ENCODE assay signal across 23 cellular contexts in genomic region chr1:1620433-1621139, GRCh38. TPM values are rescaled to one million over a fixed set of nuclear protein-coding genes. Genes with fewer than 3 reads are reported as not detected.
DNase-seq lines count a peak whose midpoint lies in the region; ATAC-seq and TF ChIP-seq lines count a peak whose summit lies in the region.
"Had no signal": no experiment of that assay in that cellular context is flagged by ENCODE, and none has a peak within 500 bp of the region (broad histone marks: within the 10 kb centered on the region; RNA-seq: fewer than 3 reads in every experiment).

No MANE protein-coding gene starts in this region.

- WGBS in right cardiac atrium: 90% methylated on average over 16 of the region's 16 CpGs

- no peaks in the 10 kb centered on the region for H3K27me3 Mint-ChIP-seq in stimulated activated naive CD8-positive, alpha-beta T cell treated with anti-CD3 and anti-CD28 coated beads, Interleukin-15, amount 100 ng/mL, for 72 hours
- H3K27me3 Mint-ChIP-seq: CD4-positive, alpha-beta T cell had no signal

- H3K27ac ChIP-seq in right cardiac atrium (ENCODE audit: low read length): no peak overlapping the region
- H3K27ac ChIP-seq in gastrocnemius medialis: peak overlapping the region; percentile 88 to 99 (median 91)
- H3K27ac ChIP-seq: SJSA1 had no signal

- no peak for ATAC-seq in stimulated activated naive CD8-positive, alpha-beta T cell treated with anti-CD3 and anti-CD28 coated beads, Interleukin-15, Interleukin-2, amounts not matched to agents 100 U/mL and 50 U/mL, for 24 hours
- ATAC-seq in stimulated activated naive CD8-positive, alpha-beta T cell treated with anti-CD3 and anti-CD28 coated beads, Interleukin-15, amount 100 ng/mL, for 72 hours: no peak
- ATAC-seq in right cardiac atrium: no peak
- peak in 1 of 2 donors; percentile 5 for ATAC-seq in gastrocnemius medialis
- ATAC-seq in GM18861 (IDR thresholded peaks at IDR 0.05; ENCODE audit: unreplicated experiment): no peak
- ATAC-seq: Panc1 had no signal

- peak; percentile 4 for DNase-seq in stimulated activated naive CD8-positive, alpha-beta T cell treated with anti-CD3 and anti-CD28 coated beads, Interleukin-15, Interleukin-2, amounts not matched to agents 100 U/mL and 50 U/mL, for 24 hours
- DNase-seq in stimulated activated naive CD8-positive, alpha-beta T cell treated with anti-CD3 and anti-CD28 coated beads, Interleukin-15, amount 100 ng/mL, for 72 hours: no peak
- peak; percentile 15 to 65 (median 50) for DNase-seq in right cardiac atrium
- no peak for DNase-seq in gastrocnemius medialis
- no peak for DNase-seq in NCI-H446 (lab: John Stamatoyannopoulos, UW)
- no peak for DNase-seq in GM19240 (ENCODE audit: insufficient read length, low spot score)
- DNase-seq: CD4-positive, alpha-beta T cell; COR-L47; DMS79 treated with DMSO at 0.1 percent for 48 hours; KG1; NCI-H1092 treated with DMSO at 0.1 percent for 48 hours; NCI-H146; NCI-H2029; NCI-H2227 treated with DMSO at 0.1 percent for 48 hours; NCI-H510A treated with DMSO at 0.1 percent for 48 hours; NCI-H774; NK-92 treated with Interleukin-12 subunit alpha and Interleukin-12 subunit beta, amount 100 ng/mL, for 24 hours had no signal

- H3K4me1 Mint-ChIP-seq in stimulated activated naive CD8-positive, alpha-beta T cell treated with anti-CD3 and anti-CD28 coated beads, Interleukin-15, amount 100 ng/mL, for 72 hours: peaks cover 31% of the 10 kb centered on the region
- H3K4me1 Mint-ChIP-seq: GM23338 had no signal

- no peak overlapping the region for H3K27ac Mint-ChIP-seq in stimulated activated naive CD8-positive, alpha-beta T cell treated with anti-CD3 and anti-CD28 coated beads, Interleukin-15, amount 100 ng/mL, for 72 hours
- H3K27ac Mint-ChIP-seq: CD4-positive, alpha-beta T cell; GM23338 had no signal

- TF ChIP-seq POLR2A in gastrocnemius medialis (IDR thresholded peaks at IDR 0.05): no peak

- intact Hi-C loops in right cardiac atrium (cut with DNase I) (no loop called here), gastrocnemius medialis (cut with DNase I; ENCODE audit: low total_unique reads) (no loop called here)

- peaks cover 0 to 5% of the 10 kb centered on the region in 2 donors for H3K36me3 ChIP-seq in gastrocnemius medialis

- in situ Hi-C loops in gastrocnemius medialis (cut with MboI; ENCODE audit: low sequenced_read_pairs in 4 of 4): no loop called here

- H3K9me3 Mint-ChIP-seq in stimulated activated naive CD8-positive, alpha-beta T cell treated with anti-CD3 and anti-CD28 coated beads, Interleukin-15, amount 100 ng/mL, for 72 hours: no peaks in the 10 kb centered on the region
- H3K9me3 Mint-ChIP-seq: CD4-positive, alpha-beta T cell; GM23338 had no signal

- H3K4me1 ChIP-seq in right cardiac atrium (ENCODE audit: control insufficient read depth, insufficient read depth, low read length) (peaks cover 7% of the 10 kb centered on the region), gastrocnemius medialis (peaks cover 55 to 63% of the 10 kb centered on the region in 2 donors)
- H3K4me1 ChIP-seq: HAP-1 had no signal

- H3K9me3 ChIP-seq in right cardiac atrium (ENCODE audit: control insufficient read depth, low read length) (no peaks in the 10 kb centered on the region), gastrocnemius medialis (no peaks in the 10 kb centered on the region)
- H3K9me3 ChIP-seq: HAP-1 had no signal

- H3K4me3 ChIP-seq in right cardiac atrium (ENCODE audit: low read length) (no peak overlapping the region), gastrocnemius medialis (no peak overlapping the region)
- H3K4me3 ChIP-seq: GM23338, HAP-1, SJSA1 had no signal

- H3K27me3 ChIP-seq in right cardiac atrium (ENCODE audit: control insufficient read depth, insufficient read depth) (no peaks in the 10 kb centered on the region), gastrocnemius medialis (no peaks in the 10 kb centered on the region)
- H3K27me3 ChIP-seq: SJSA1 had no signal

- no peak for TF ChIP-seq CTCF in gastrocnemius medialis (IDR thresholded peaks at IDR 0.05 in 4 of 5, conservative IDR thresholded peaks at IDR 0.05 in 1 of 5)

- no peak overlapping the region for H3K4me3 Mint-ChIP-seq in stimulated activated naive CD8-positive, alpha-beta T cell treated with anti-CD3 and anti-CD28 coated beads, Interleukin-15, amount 100 ng/mL, for 72 hours
- H3K4me3 Mint-ChIP-seq: CD4-positive, alpha-beta T cell; GM23338 had no signal

RNA-seq across cellular contexts. Expression of gene MIB2, which starts 5.3 kb away (rescaled TPM):
- total RNA-seq in right cardiac atrium (10 to 100 TPM; 49.5 to 77.8 (median 65.5) TPM), gastrocnemius medialis (100 to 1,000 TPM in 2 of 4 donors, 10 to 100 TPM in 2; 66.4 to 154 (median 117) TPM)
- 52.5 TPM for polyA plus RNA-seq in right cardiac atrium

RNA-seq across cellular contexts. Expression of gene MMP23B, which starts 11.4 kb away (rescaled TPM):
- total RNA-seq in right cardiac atrium: 10 to 100 TPM; 18.7 to 22.4 (median 19.9) TPM
- 15.8 TPM for polyA plus RNA-seq in right cardiac atrium
- total RNA-seq in gastrocnemius medialis: under 1 TPM in 1 of 4 donors, not detected in 3; 0.62 TPM
- total RNA-seq: HT1080 had no signal

RNA-seq across cellular contexts. Expression of gene FNDC10, which starts 20.7 kb away (rescaled TPM):
- total RNA-seq in right cardiac atrium: under 1 TPM; 0.47 to 0.97 (median 0.80) TPM
- polyA plus RNA-seq in right cardiac atrium: 0.68 TPM
- total RNA-seq in gastrocnemius medialis: 1 to 10 TPM in 1 of 4 donors, under 1 TPM in 2, not detected in 1; 0.20 to 1.3 (median 0.94) TPM

RNA-seq across cellular contexts. Expression of gene CDK11B, which starts 38.2 kb away (rescaled TPM):
- total RNA-seq in right cardiac atrium: 10 to 100 TPM; 18.8 to 20.6 (median 19.7) TPM
- polyA plus RNA-seq in right cardiac atrium: 27.0 TPM
- 10 to 100 TPM; 19.5 to 49.0 (median 42.2) TPM for total RNA-seq in gastrocnemius medialis

RNA-seq across cellular contexts. Expression of gene SSU72, which starts 45.9 kb away (rescaled TPM):
- total RNA-seq in right cardiac atrium: 100 to 1,000 TPM; 112 to 115 (median 113) TPM
- polyA plus RNA-seq in right cardiac atrium: 130 TPM
- total RNA-seq in gastrocnemius medialis: 100 to 1,000 TPM; 141 to 235 (median 208) TPM

Comparison
In these comparisons a context has a peak if more than half of its experiments do, and no peak if none do; other contexts are left out.
1. DNase-seq: peak in stimulated activated naive CD8-positive, alpha-beta T cell treated with anti-CD3 and anti-CD28 coated beads, Interleukin-15, Interleukin-2, amounts not matched to agents 100 U/mL and 50 U/mL, for 24 hours (single experiment) and right cardiac atrium (3 of 3); none in stimulated activated naive CD8-positive, alpha-beta T cell treated with anti-CD3 and anti-CD28 coated beads, Interleukin-15, amount 100 ng/mL, for 72 hours (0 of 2), gastrocnemius medialis (0 of 2), NCI-H446 (0 of 2) and GM19240 (single experiment).
2. RNA of gene MMP23B, which starts 11.4 kb away (total RNA-seq): 18.7 to 22.4 TPM in right cardiac atrium; 0.62 TPM in gastrocnemius medialis; every median in the first group is over 10 times any median in the second.